In genomic region chr12:124992874-124993567, GRCh38 we compare ENCODE assay signal across 8 cellular contexts. TPM values are rescaled to one million over a fixed set of nuclear protein-coding genes. Genes with fewer than 3 reads are reported as not detected.
A peak's percentile ranks its signal among the peaks of the same experiment; 100 is the strongest.
DNase-seq lines count a peak whose midpoint lies in the region; ATAC-seq lines count a peak whose summit lies in the region.

No MANE protein-coding gene starts in this region.

- H3K27ac Mint-ChIP-seq in T-helper 17 cell: peak overlapping the region; percentile 88

- peak; percentile 19 for ATAC-seq in HG02588 (IDR thresholded peaks at IDR 0.05; ENCODE audit: unreplicated experiment)
- peak; percentile 68 for ATAC-seq in T-helper 17 cell
- no peak for ATAC-seq in HG03025 (IDR thresholded peaks at IDR 0.05; ENCODE audit: low FRiP score, unreplicated experiment)

- no peaks in the 10 kb centered on the region for H3K9me3 ChIP-seq in T-helper 17 cell (ENCODE audit: control insufficient read depth, low read length, poor library complexity, severe bottlenecking)

- peaks cover 26% of the 10 kb centered on the region for H3K4me1 Mint-ChIP-seq in T-helper 17 cell

- peak; percentile 73 for DNase-seq in ELR (ENCODE audit: low read depth)
- peak; percentile 80 to 83 for DNase-seq in NCI-H1930 (lab: John Stamatoyannopoulos, UW)
- peak; percentile 63 to 74 (median 69) for DNase-seq in T-helper 17 cell
- peak; percentile 59 for DNase-seq in astrocyte of the hippocampus (ENCODE audit: low read depth, low spot score)
- DNase-seq in islet precursor cell: peak; percentile 95
- peak; percentile 65 to 68 for DNase-seq in stimulated activated CD4-positive, alpha-beta T cell treated with anti-CD3 and anti-CD28 coated beads, Interleukin-1b, Interleukin-23, amount 100 ng/mL, for 4 hours (ENCODE audit: low read depth in 2 of 2)

- peaks cover 1% of the 10 kb centered on the region for H3K36me3 Mint-ChIP-seq in T-helper 17 cell (ENCODE audit: low read depth)

- H3K27me3 Mint-ChIP-seq in T-helper 17 cell: no peaks in the 10 kb centered on the region

- H3K4me3 Mint-ChIP-seq in T-helper 17 cell: peak overlapping the region; percentile 88

RNA-seq across cellular contexts. Expression of gene BRI3BP, which starts 0.4 kb away (rescaled TPM):
- total RNA-seq in T-helper 17 cell: 1 to 10 TPM; 3.7 to 4.6 TPM

RNA-seq across cellular contexts. Expression of gene DHX37, which starts 4.1 kb away (rescaled TPM):
- 10 to 100 TPM; 32.0 to 41.1 TPM for total RNA-seq in T-helper 17 cell
